Comparison of ENCODE assay signal across 18 cellular contexts in genomic region chr13:37741536-37741935, GRCh38.
DNase-seq lines count a peak whose midpoint lies in the region; ATAC-seq and TF ChIP-seq lines count a peak whose summit lies in the region.
"Had no signal": no experiment of that assay in that cellular context is flagged by ENCODE, and none has a peak within 500 bp of the region (broad histone marks: within the 10 kb centered on the region; RNA-seq: fewer than 3 reads in every experiment).

No MANE protein-coding gene starts in this region.

- DNase-seq in GM03348 (ENCODE audit: low spot score) (peak; percentile 24), RPMI7951 (ENCODE audit: low read depth) (peak; percentile 24), epithelial cell of esophagus (ENCODE audit: low read depth) (peak; percentile 57), sciatic nerve (ENCODE audit: low spot score) (no peak), HUDEP-2 (lab: John Stamatoyannopoulos, UW; ENCODE audit: unreplicated experiment in 76 of 76) (no peak)
- DNase-seq in activated effector memory CD4-positive, alpha-beta T cell treated with Interleukin-2 at 50 U/mL for 16 hours, result no peak
- DNase-seq: C1 segment of cervical spinal cord; CD8-positive, alpha-beta T cell; DND-41; IMR-90; NCI-H1092 treated with DMSO at 0.1 percent for 48 hours; NCI-H146; NCI-H2029; NCI-H2171 treated with DMSO at 0.1 percent for 48 hours; NCI-H524 treated with DMSO at 0.1 percent for 48 hours; NCI-H82; Right ventricle myocardium superior had no signal

- ATAC-seq in HG03520 (IDR thresholded peaks at IDR 0.05; ENCODE audit: unreplicated experiment), result no peak
- ATAC-seq in sciatic nerve, result no peak
- ATAC-seq: CD8-positive, alpha-beta T cell had no signal

- no peak for TF ChIP-seq CTCF in epithelial cell of esophagus (IDR thresholded peaks at IDR 0.05; ENCODE audit: insufficient read depth, low read depth, low read length, missing control alignments)

- H3K4me3 ChIP-seq in epithelial cell of esophagus (ENCODE audit: low read length), result no peak overlapping the region

- intact Hi-C loops in sciatic nerve (cut with DNase I), result no loop called here

Comparison
In these comparisons a context has a peak if more than half of its experiments do, and no peak if none do; other contexts are left out.
1. DNase-seq: peak in GM03348 (single experiment), RPMI7951 (single experiment) and epithelial cell of esophagus (single experiment); none in activated effector memory CD4-positive, alpha-beta T cell treated with Interleukin-2 at 50 U/mL for 16 hours (single experiment), sciatic nerve (single experiment) and HUDEP-2 (0 of 76).